8 cellular contexts compared by ENCODE assay signal in genomic region chr20:25685276-25686080, GRCh38.
A peak's percentile ranks its signal among the peaks of the same experiment; 100 is the strongest.
DNase-seq lines count a peak whose midpoint lies in the region; ATAC-seq, FAIRE-seq and TF ChIP-seq lines count a peak whose summit lies in the region.

No MANE protein-coding gene starts in this region.

- H3K36me3 Mint-ChIP-seq in activated naive CD8-positive, alpha-beta T cell treated with anti-CD3 and anti-CD28 coated beads, Interleukin-2, amount 50 U/mL, for 24 hours (ENCODE audit: low read depth), result peaks cover 39% of the 10 kb centered on the region

- no peaks in the 10 kb centered on the region for H3K27me3 Mint-ChIP-seq in activated naive CD8-positive, alpha-beta T cell treated with anti-CD3 and anti-CD28 coated beads, Interleukin-2, amount 50 U/mL, for 24 hours

- no peak overlapping the region for H3K4me3 Mint-ChIP-seq in activated naive CD8-positive, alpha-beta T cell treated with anti-CD3 and anti-CD28 coated beads, Interleukin-2, amount 50 U/mL, for 24 hours

- FAIRE-seq in H54 (lab: Jason Lieb, UNC), result no peak

- DNase-seq in GM12865 (ENCODE audit: low read depth), result peak; percentile 48
- DNase-seq in activated naive CD8-positive, alpha-beta T cell treated with anti-CD3 and anti-CD28 coated beads, Interleukin-2, amount 50 U/mL, for 24 hours, result no peak
- no peak for DNase-seq in central memory CD4-positive, alpha-beta T cell
- DNase-seq in NCI-H1092 treated with DMSO at 0.1 percent for 48 hours (lab: John Stamatoyannopoulos, UW), result no peak
- DNase-seq in NCI-H2227 treated with DMSO at 0.1 percent for 48 hours (lab: John Stamatoyannopoulos, UW), result no peak
- no peak for DNase-seq in H54 (ENCODE audit: insufficient read length, low spot score)

- H3K4me1 Mint-ChIP-seq in activated naive CD8-positive, alpha-beta T cell treated with anti-CD3 and anti-CD28 coated beads, Interleukin-2, amount 50 U/mL, for 24 hours, result peaks cover 8% of the 10 kb centered on the region

- no peak overlapping the region for H3K4me3 ChIP-seq in GM12865 (ENCODE audit: low read depth, low read length)

- ATAC-seq in GM19467 (IDR thresholded peaks at IDR 0.05; ENCODE audit: unreplicated experiment), result peak; percentile 87
- ATAC-seq in HG03103 (IDR thresholded peaks at IDR 0.05; ENCODE audit: low read depth, unreplicated experiment), result peak; percentile 66
- ATAC-seq in activated naive CD8-positive, alpha-beta T cell treated with anti-CD3 and anti-CD28 coated beads, Interleukin-2, amount 50 U/mL, for 24 hours, result peak; percentile 57

- no peak overlapping the region for H3K27ac Mint-ChIP-seq in activated naive CD8-positive, alpha-beta T cell treated with anti-CD3 and anti-CD28 coated beads, Interleukin-2, amount 50 U/mL, for 24 hours

- TF ChIP-seq CTCF in GM12865 (IDR thresholded peaks at IDR 0.05; ENCODE audit: insufficient read depth, low read depth, low read length, missing control alignments), result no peak

- peaks cover 6% of the 10 kb centered on the region for H3K9me3 Mint-ChIP-seq in activated naive CD8-positive, alpha-beta T cell treated with anti-CD3 and anti-CD28 coated beads, Interleukin-2, amount 50 U/mL, for 24 hours

- no peak for TF ChIP-seq POLR2A in H54 (IDR thresholded peaks at IDR 0.05; ENCODE audit: low read depth, low read length)
